In genomic region chr1:54052470-54052933, GRCh38 we compare ENCODE assay signal across 8 cellular contexts. TPM values are rescaled to one million over a fixed set of nuclear protein-coding genes. Genes with fewer than 3 reads are reported as not detected.
A peak's percentile ranks its signal among the peaks of the same experiment; 100 is the strongest.
DNase-seq lines count a peak whose midpoint lies in the region; ATAC-seq lines count a peak whose summit lies in the region.

No MANE protein-coding gene starts in this region.

- POLR2A ChIA-PET in T-cell (lab: Charles Lee) = interaction anchor here (0.7 to 1.6 kb wide), 4 partner anchors 17 to 147 kb away, joined by 3 to 9 read pairs (median 4); partner anchors contain the start of genes CYB5RL (in 1 of the 2), IFT25 (in 1 of the 2), LRRC42 (in 1 of the 2) and MRPL37 (in 1 of the 2)

- peaks cover 10% of the 10 kb centered on the region for H3K36me3 Mint-ChIP-seq in T-cell

- peak; percentile 16 for ATAC-seq in GM19351 (IDR thresholded peaks at IDR 0.05; ENCODE audit: unreplicated experiment)
- ATAC-seq in T-cell (replicated peaks in 1 of 4) = peak; percentile 19 to 33 (median 22)
- ATAC-seq in HG02763 (IDR thresholded peaks at IDR 0.05; ENCODE audit: unreplicated experiment) = no peak

- no peak overlapping the region for H3K4me3 Mint-ChIP-seq in T-cell

- CTCF ChIA-PET in T-cell (lab: Charles Lee) = interaction anchor here (0.5 to 1.0 kb wide), 5 partner anchors 9 to 712 kb away, joined by 3 to 4 read pairs (median 3); partner anchors contain the start of gene IFT25 (in 2 of the 2)

- no peaks in the 10 kb centered on the region for H3K27me3 Mint-ChIP-seq in T-cell

- peaks cover 50 to 55% (median 51%) of the 10 kb centered on the region in 3 donors for H3K4me1 Mint-ChIP-seq in T-cell

- H3K27ac Mint-ChIP-seq in T-cell = no peak overlapping the region

- H3K9me3 Mint-ChIP-seq in T-cell = no peaks in the 10 kb centered on the region

- DNase-seq in D341Med (ENCODE audit: low spot score) (peak; percentile 60), HPDE6-E6E7 (ENCODE audit: extremely low spot score) (peak; percentile 33), T-cell (peak in 23 of 34 experiments; percentile 4 to 43 (median 9)), cerebellum (ENCODE audit: low spot score) (peak; percentile 55), left kidney (ENCODE audit: low read depth, low spot score) (peak; percentile 84)
- DNase-seq in stimulated activated CD8-positive, alpha-beta memory T cell treated with anti-CD3 and anti-CD28 coated beads, Interleukin-4, amount 100 ng/mL, for 24 hours (ENCODE audit: low read depth) = peak; percentile 4

RNA-seq across cellular contexts. Expression of gene TMEM59, which starts 0.5 kb away (rescaled TPM):
- total RNA-seq in T-cell (100 to 1,000 TPM; 138 to 193 (median 174) TPM), cerebellum (72.4 TPM)

RNA-seq across cellular contexts. Expression of gene TCEANC2, which starts 0.9 kb away (rescaled TPM):
- total RNA-seq in T-cell (10 to 100 TPM in 2 of 5 donors, 1 to 10 TPM in 3; 5.9 to 12.8 (median 9.7) TPM), cerebellum (7.8 TPM)

RNA-seq across cellular contexts. Expression of gene LDLRAD1, which starts 34.5 kb away (rescaled TPM):
- not detected for total RNA-seq in T-cell
- not detected for total RNA-seq in cerebellum

Comparison
In these comparisons a context has a peak if more than half of its experiments do, and no peak if none do; other contexts are left out.
1. DNase-seq: peak in every context shown above with its lines; median percentile 84 in left kidney; 60 in D341Med; 55 in cerebellum; 33 in HPDE6-E6E7; 9 in T-cell; 4 in stimulated activated CD8-positive, alpha-beta memory T cell treated with anti-CD3 and anti-CD28 coated beads, Interleukin-4, amount 100 ng/mL, for 24 hours.